In genomic region chr1:219041141-219041540, GRCh38 we compare ENCODE assay signal across 15 cellular contexts.
DNase-seq lines count a peak whose midpoint lies in the region; ATAC-seq, FAIRE-seq and TF ChIP-seq lines count a peak whose summit lies in the region.
"Had no signal": no experiment of that assay in that cellular context is flagged by ENCODE, and none has a peak within 500 bp of the region (broad histone marks: within the 10 kb centered on the region; RNA-seq: fewer than 3 reads in every experiment).

No MANE protein-coding gene starts in this region.

- H3K36me3 ChIP-seq in BJ (ENCODE audit: control insufficient read depth, insufficient read depth, low read length) (no peaks in the 10 kb centered on the region), brain microvascular endothelial cell (replicated peaks) (no peaks in the 10 kb centered on the region), keratinocyte (ENCODE audit: control insufficient read depth in 2 of 2, extremely low read depth in 1 of 2, insufficient read depth in 2 of 2, low read length in 2 of 2) (no peaks in the 10 kb centered on the region)
- H3K36me3 ChIP-seq: adrenal gland, gastrocnemius medialis had no signal

- H3K27me3 ChIP-seq in BJ (ENCODE audit: control insufficient read depth, insufficient read depth, low read length) (no peaks in the 10 kb centered on the region), brain microvascular endothelial cell (replicated peaks) (no peaks in the 10 kb centered on the region), keratinocyte (ENCODE audit: control insufficient read depth, extremely low read depth, insufficient read depth, low read length) (no peaks in the 10 kb centered on the region)
- H3K27me3 ChIP-seq: adrenal gland, gastrocnemius medialis had no signal

- H3K27ac ChIP-seq in brain microvascular endothelial cell (peak overlapping the region; percentile 84), keratinocyte (ENCODE audit: control insufficient read depth, insufficient read depth, low read length) (no peak overlapping the region)
- H3K27ac ChIP-seq: adrenal gland, gastrocnemius medialis had no signal

- in situ Hi-C loops in brain microvascular endothelial cell (cut with HindIII; ENCODE audit: low pct_ligation_motif_present, low sequenced_read_pairs): no loop called here
- in situ Hi-C loops in GM13977 (cut with MboI; ENCODE audit: low pct_unique_long_range_greater_than_20kb, low sequenced_read_pairs, unreplicated experiment): no loop called here

- FAIRE-seq in HTR-8/SVneo (lab: Jason Lieb, UNC) (peak; percentile 76), keratinocyte (lab: Jason Lieb, UNC) (peak; percentile 61)
- FAIRE-seq: HepG2 had no signal

- H3K4me2 ChIP-seq in keratinocyte (ENCODE audit: control insufficient read depth, extremely low read depth, insufficient read depth, low read depth, low read length): no peak overlapping the region

- no peak overlapping the region for H3K9ac ChIP-seq in keratinocyte (ENCODE audit: control insufficient read depth, extremely low read depth, insufficient read depth, low read length)

- H3K9me1 ChIP-seq in keratinocyte (ENCODE audit: control insufficient read depth, extremely low read depth, insufficient read depth, low read length): no peaks in the 10 kb centered on the region

- TF ChIP-seq CTCF in BJ (IDR thresholded peaks at IDR 0.05; ENCODE audit: insufficient read depth, low read depth, low read length) (no peak), brain microvascular endothelial cell (IDR thresholded peaks at IDR 0.05; ENCODE audit: low read depth, low read length, missing control alignments) (no peak), keratinocyte (optimal IDR thresholded peaks at IDR 0.05 in 1 of 3, IDR thresholded peaks at IDR 0.05 in 1 of 3, conservative IDR thresholded peaks at IDR 0.05 in 1 of 3; ENCODE audit: extremely low read depth in 1 of 3, insufficient read depth in 2 of 3, low read length in 3 of 3) (no peak), GM13977 (IDR thresholded peaks at IDR 0.05; ENCODE audit: extremely low read depth, insufficient read depth, missing control alignments) (no peak)

- CTCF ChIA-PET in BJ (lab: Yijun Ruan, JAX): interaction anchor here (1.4 kb wide), 1 partner anchor 8 kb away, joined by 3 read pairs; no protein-coding TSS in a partner anchor

- peaks cover 5% of the 10 kb centered on the region for H3K4me1 ChIP-seq in keratinocyte (ENCODE audit: control insufficient read depth, extremely low read depth, insufficient read depth, low read length)
- H3K4me1 ChIP-seq: adrenal gland, gastrocnemius medialis had no signal

- POLR2A ChIA-PET in BJ (lab: Charles Lee): no interaction called here

- ATAC-seq in stimulated activated naive CD8-positive, alpha-beta T cell treated with anti-CD3 and anti-CD28 coated beads, Interleukin-15, Interleukin-2, amounts not matched to agents 100 U/mL and 50 U/mL, for 24 hours: no peak
- ATAC-seq: activated T-cell treated with anti-CD3 and anti-CD28 coated beads, Interleukin-2, amount 50 U/mL, for 4 hours; gastrocnemius medialis; HepG2 had no signal

- no peaks in the 10 kb centered on the region for H3K9me3 ChIP-seq in keratinocyte (ENCODE audit: control insufficient read depth, low read depth, low read length)
- H3K9me3 ChIP-seq: adrenal gland, gastrocnemius medialis had no signal

- H3K4me3 ChIP-seq in BJ (ENCODE audit: low read depth, low read length): no peak overlapping the region
- H3K4me3 ChIP-seq in brain microvascular endothelial cell (ENCODE audit: low read depth, low read length): no peak overlapping the region
- no peak overlapping the region for H3K4me3 ChIP-seq in keratinocyte (ENCODE audit: control insufficient read depth in 2 of 3, extremely low read depth in 1 of 3, insufficient read depth in 2 of 3, low read depth in 1 of 3, low read length in 3 of 3)
- H3K4me3 ChIP-seq: adrenal gland, gastrocnemius medialis had no signal

- H2AFZ ChIP-seq in keratinocyte (ENCODE audit: control insufficient read depth, low read length): peak overlapping the region; percentile 19

- DNase-seq in BJ (ENCODE audit: low read depth): peak; percentile 12
- peak; percentile 36 for DNase-seq in HTR-8/SVneo (ENCODE audit: insufficient read length, low spot score)
- peak; percentile 83 for DNase-seq in brain microvascular endothelial cell
- DNase-seq in keratinocyte (ENCODE audit: low read depth, low spot score): no peak
- DNase-seq in stimulated activated CD4-positive, alpha-beta T cell treated with anti-CD3 and anti-CD28 coated beads, Interleukin-1b, Interleukin-23, amount 100 ng/mL, for 48 hours: no peak
- DNase-seq in stimulated activated naive CD8-positive, alpha-beta T cell treated with anti-CD3 and anti-CD28 coated beads, Interleukin-15, Interleukin-2, amounts not matched to agents 100 U/mL and 50 U/mL, for 24 hours: no peak
- no peak for DNase-seq in GM13977 (ENCODE audit: low spot score)
- DNase-seq in activated CD4-positive, CD25-positive, alpha-beta regulatory T cell treated with anti-CD3 and anti-CD28 coated beads, Interleukin-2, amount 50 U/mL, for 72 hours: no peak
- DNase-seq: activated T-cell treated with anti-CD3 and anti-CD28 coated beads, Interleukin-2, amount 50 U/mL, for 4 hours; adrenal gland; gastrocnemius medialis; NCI-H1092 treated with DMSO at 0.1 percent for 48 hours; SHP77 treated with DMSO at 0.1 percent for 48 hours; substantia nigra had no signal

- no peaks in the 10 kb centered on the region for H3K79me2 ChIP-seq in keratinocyte (ENCODE audit: control insufficient read depth, insufficient read depth, low read length)

- dilution Hi-C loops in keratinocyte (cut with MboI; ENCODE audit: extremely low pct_ligation_motif_present, low sequenced_read_pairs): no loop called here

- no peaks in the 10 kb centered on the region for H4K20me1 ChIP-seq in keratinocyte (ENCODE audit: control insufficient read depth, extremely low read depth, insufficient read depth, low read length)

Comparison
In these comparisons a context has a peak if more than half of its experiments do, and no peak if none do; other contexts are left out.
1. DNase-seq: peak in BJ (single experiment), HTR-8/SVneo (single experiment) and brain microvascular endothelial cell (single experiment); none in keratinocyte (single experiment), stimulated activated CD4-positive, alpha-beta T cell treated with anti-CD3 and anti-CD28 coated beads, Interleukin-1b, Interleukin-23, amount 100 ng/mL, for 48 hours (single experiment), stimulated activated naive CD8-positive, alpha-beta T cell treated with anti-CD3 and anti-CD28 coated beads, Interleukin-15, Interleukin-2, amounts not matched to agents 100 U/mL and 50 U/mL, for 24 hours (single experiment), GM13977 (single experiment) and activated CD4-positive, CD25-positive, alpha-beta regulatory T cell treated with anti-CD3 and anti-CD28 coated beads, Interleukin-2, amount 50 U/mL, for 72 hours (single experiment).